Comparison of ENCODE assay signal across 8 cellular contexts in genomic region chr7:117119192-117119924, GRCh38.
A peak's percentile ranks its signal among the peaks of the same experiment; 100 is the strongest.
DNase-seq lines count a peak whose midpoint lies in the region; ATAC-seq, FAIRE-seq and TF ChIP-seq lines count a peak whose summit lies in the region.

No MANE protein-coding gene starts in this region.

- H2BK20ac ChIP-seq in H1 (ENCODE audit: low read length) = no peak overlapping the region

- H3K27ac Mint-ChIP-seq in activated CD4-positive, alpha-beta memory T cell treated with anti-CD3 and anti-CD28 coated beads for 36 hours = no peak overlapping the region

- no peak overlapping the region for H3K14ac ChIP-seq in H1 (ENCODE audit: insufficient read length)

- ATAC-seq in HG02973 (IDR thresholded peaks at IDR 0.05; ENCODE audit: unreplicated experiment) = no peak

- H3K4me2 ChIP-seq in H1 (ENCODE audit: insufficient read depth in 1 of 2, low read depth in 2 of 2, low read length in 2 of 2) (peak overlapping the region; percentile 20 to 55; a peak in 2 of 4 replicates), mesendoderm (ENCODE audit: low read length) (no peak overlapping the region)

- POLR2A ChIA-PET in activated CD4-positive, alpha-beta memory T cell treated with anti-CD3 and anti-CD28 coated beads for 36 hours (lab: Charles Lee) = interaction anchor here (1.2 kb wide), 1 partner anchor 135 kb away, joined by 3 read pairs; no protein-coding TSS in a partner anchor
- POLR2A ChIA-PET in H1 (lab: Charles Lee; ENCODE audit: partially characterized antibody) = interaction anchor here (1.0 kb wide), 1 partner anchor 50 kb away, joined by 3 read pairs; no protein-coding TSS in a partner anchor

- no peak overlapping the region for H3K9ac ChIP-seq in H1 (replicated peaks in 1 of 4; ENCODE audit: extremely low read depth in 1 of 4, low read depth in 3 of 4, low read length in 3 of 4)
- no peak overlapping the region for H3K9ac ChIP-seq in mesendoderm (ENCODE audit: low read length)

- H2BK12ac ChIP-seq in H1 (ENCODE audit: low read depth, low read length) = no peak overlapping the region

- H3K36me3 Mint-ChIP-seq in activated CD4-positive, alpha-beta memory T cell treated with anti-CD3 and anti-CD28 coated beads for 36 hours = no peaks in the 10 kb centered on the region

- peaks cover 1% of the 10 kb centered on the region for H3K4me1 Mint-ChIP-seq in activated CD4-positive, alpha-beta memory T cell treated with anti-CD3 and anti-CD28 coated beads for 36 hours (ENCODE audit: low read depth)

- no peak overlapping the region for H3K27ac ChIP-seq in H1 (ENCODE audit: low read depth, low read length)
- H3K27ac ChIP-seq in mesendoderm (ENCODE audit: low read depth, low read length) = no peak overlapping the region

- no peak overlapping the region for H4K91ac ChIP-seq in H1 (replicated peaks; ENCODE audit: insufficient read length, low read length)

- H3K4me3 ChIP-seq in HFF-Myc (replicated peaks; ENCODE audit: low read depth, low read length) (no peak overlapping the region), H1 (ENCODE audit: extremely low read depth in 1 of 4, insufficient read depth in 2 of 4, low read depth in 3 of 4, low read length in 4 of 4) (peak overlapping the region in 1 of 4 experiments; percentile 43; a peak in 2 of 8 replicates), mesendoderm (ENCODE audit: low read length) (no peak overlapping the region)

- H4K8ac ChIP-seq in H1 (ENCODE audit: extremely low read depth, insufficient read depth, low read length) = no peak overlapping the region
- H4K8ac ChIP-seq in mesendoderm (ENCODE audit: low read depth, low read length) = no peak overlapping the region

- no peak overlapping the region for H2BK5ac ChIP-seq in H1 (ENCODE audit: low read depth, low read length)
- H2BK5ac ChIP-seq in mesendoderm (ENCODE audit: low read length) = no peak overlapping the region

- H3K27me3 ChIP-seq in H1 (replicated peaks in 1 of 4; ENCODE audit: control insufficient read depth in 3 of 4, extremely low read depth in 1 of 4, insufficient read depth in 3 of 4, low read length in 3 of 4) (no peaks in the 10 kb centered on the region), mesendoderm (ENCODE audit: insufficient read depth, low read length, poor library complexity) (no peaks in the 10 kb centered on the region)

- FAIRE-seq in H1 (lab: Jason Lieb, UNC) = peak; percentile 96

- H2AFZ ChIP-seq in H1 (ENCODE audit: low read length) = no peak overlapping the region

- no peak for TF ChIP-seq EP300 in H1 (IDR thresholded peaks at IDR 0.05; ENCODE audit: borderline replicate concordance in 1 of 2, low read depth in 2 of 2, low read length in 2 of 2)

- H4K5ac ChIP-seq in H1 (ENCODE audit: insufficient read length, low read depth, low read length) (no peak overlapping the region), mesendoderm (ENCODE audit: low read length) (no peak overlapping the region)

- intact Hi-C loops in activated CD4-positive, alpha-beta memory T cell treated with anti-CD3 and anti-CD28 coated beads for 36 hours (cut with micrococcal nuclease) = loop anchor here (1.0 kb wide), 3 partner anchors 107 to 189 kb away; no protein-coding TSS in a partner anchor

- DNase-seq in COLO668 (lab: John Stamatoyannopoulos, UW; ENCODE audit: unreplicated experiment) (peak; percentile 82), HFF-Myc (ENCODE audit: extremely low read depth, low read depth) (peak; percentile 50), NCI-H526 (lab: John Stamatoyannopoulos, UW) (peak; percentile 81 to 93), H1 (ENCODE audit: low read depth in 1 of 2, low spot score in 2 of 2) (peak; percentile 19 to 89), mesendoderm (peak; percentile 79)
- peak; percentile 80 for DNase-seq in activated CD4-positive, alpha-beta memory T cell treated with anti-CD3 and anti-CD28 coated beads for 36 hours
- DNase-seq in stimulated activated CD8-positive, alpha-beta memory T cell treated with anti-CD3 and anti-CD28 coated beads, Interleukin-2, amount 100 ng/mL, for 48 hours (ENCODE audit: low read depth in 2 of 2) = peak; percentile 58 to 68

- H3K4me1 ChIP-seq in H1 (replicated peaks in 1 of 4; ENCODE audit: control insufficient read depth in 3 of 4, insufficient read depth in 4 of 4, low read length in 3 of 4) (peaks cover 0 to 5% (median 2%) of the 10 kb centered on the region in 4 experiments; a peak in 2 of 7 replicates), mesendoderm (ENCODE audit: control insufficient read depth, low read depth, low read length) (no peaks in the 10 kb centered on the region)

- no peaks in the 10 kb centered on the region for H3K23me2 ChIP-seq in H1 (ENCODE audit: low read depth, low read length)

- TF ChIP-seq CTCF in HFF-Myc (IDR thresholded peaks at IDR 0.05; ENCODE audit: low read depth, low read length, missing control alignments) (peak; percentile 84), H1 (IDR thresholded peaks at IDR 0.05; ENCODE audit: control extremely low read depth in 1 of 3, insufficient read depth in 1 of 3, low read depth in 1 of 3, low read length in 3 of 3) (peak in 2 of 3 experiments; percentile 76 to 84; a peak in 3 of 4 replicates)

- no peaks in the 10 kb centered on the region for H3K9me3 ChIP-seq in H1 (ENCODE audit: insufficient read depth in 2 of 2, low read depth in 1 of 2, low read length in 1 of 2)

- H4K20me1 ChIP-seq in H1 (replicated peaks in 1 of 2; ENCODE audit: control insufficient read depth in 1 of 2, insufficient read depth in 2 of 2, low read length in 2 of 2) = no peaks in the 10 kb centered on the region

- no peak overlapping the region for H3K4ac ChIP-seq in H1 (replicated peaks; ENCODE audit: insufficient read length, low read depth, low read length)
- H3K4ac ChIP-seq in mesendoderm (ENCODE audit: low read depth, low read length) = no peak overlapping the region

- WGBS in H1 (ENCODE audit: extremely low coverage in 1 of 2, insufficient coverage in 1 of 2, insufficient read length in 1 of 2, insufficient replicate concordance in 2 of 2, low coverage in 1 of 2, low lambda C conversion rate in 2 of 2, missing lambda C conversion rate in 1 of 2), 2 experiments = 20% methylated on average over 7 of the region's 7 CpGs; no CpG with 5 or more reads in 1 of the 2 experiments
- WGBS in mesendoderm (ENCODE audit: extremely low coverage, insufficient coverage, low lambda C conversion rate) = no CpG with 5 or more reads among the region's 7 CpGs

- CTCF ChIA-PET in activated CD4-positive, alpha-beta memory T cell treated with anti-CD3 and anti-CD28 coated beads for 36 hours (lab: Charles Lee) = interaction anchor here (0.7 to 14.9 kb wide), 11 partner anchors 8 to 263 kb away, joined by 3 to 373 read pairs (median 5); no protein-coding TSS in a partner anchor
- CTCF ChIA-PET in H1 (lab: Charles Lee; ENCODE audit: partially characterized antibody) = interaction anchor here (0.6 to 13.4 kb wide), 36 partner anchors 8 to 236 kb away, joined by 3 to 168 read pairs (median 4); no protein-coding TSS in a partner anchor

- no peaks in the 10 kb centered on the region for H3K9me3 Mint-ChIP-seq in activated CD4-positive, alpha-beta memory T cell treated with anti-CD3 and anti-CD28 coated beads for 36 hours

- H3K18ac ChIP-seq in H1 (ENCODE audit: extremely low read depth, low read length) (no peak overlapping the region), mesendoderm (ENCODE audit: low read length) (no peak overlapping the region)

- no peaks in the 10 kb centered on the region for H3K36me3 ChIP-seq in H1 (ENCODE audit: control insufficient read depth in 2 of 4, insufficient read depth in 4 of 4, low read length in 3 of 4)
- no peaks in the 10 kb centered on the region for H3K36me3 ChIP-seq in mesendoderm (ENCODE audit: control insufficient read depth, insufficient read depth, low read length)

- H2BK15ac ChIP-seq in H1 (ENCODE audit: low read length) (no peak overlapping the region), mesendoderm (replicated peaks; ENCODE audit: low read depth) (no peak overlapping the region)

- H2BK120ac ChIP-seq in H1 (replicated peaks; ENCODE audit: low read depth, low read length) = no peak overlapping the region
- H2BK120ac ChIP-seq in mesendoderm (ENCODE audit: low read depth, low read length) = no peak overlapping the region

- H3K4me3 Mint-ChIP-seq in activated CD4-positive, alpha-beta memory T cell treated with anti-CD3 and anti-CD28 coated beads for 36 hours = no peak overlapping the region

- H2AK5ac ChIP-seq in H1 (ENCODE audit: low read depth, low read length) (no peak overlapping the region), mesendoderm (ENCODE audit: low read length) (no peak overlapping the region)

- TF ChIP-seq RAD21 in H1 (IDR thresholded peaks at IDR 0.05 in 1 of 2, conservative IDR thresholded peaks at IDR 0.05 in 1 of 2; ENCODE audit: low read depth in 2 of 2, low read length in 2 of 2) = peak; percentile 94

- no peak overlapping the region for H3K56ac ChIP-seq in H1 (replicated peaks; ENCODE audit: insufficient read length, low read depth, low read length)
- no peak overlapping the region for H3K56ac ChIP-seq in mesendoderm (ENCODE audit: low read length)

- H3K23ac ChIP-seq in H1 (ENCODE audit: insufficient read length) = no peak overlapping the region
- no peak overlapping the region for H3K23ac ChIP-seq in mesendoderm (ENCODE audit: low read length)

- no peak for TF ChIP-seq POLR2A in H1 (IDR thresholded peaks at IDR 0.05; ENCODE audit: control extremely low read depth in 1 of 2, low read depth in 2 of 2, low read length in 2 of 2)

- no peaks in the 10 kb centered on the region for H3K79me2 ChIP-seq in H1 (ENCODE audit: control insufficient read depth in 1 of 2, insufficient read depth in 2 of 2, low read length in 2 of 2)
- no peaks in the 10 kb centered on the region for H3K79me2 ChIP-seq in mesendoderm (ENCODE audit: control insufficient read depth, insufficient read depth, low read length)

- H3K27me3 Mint-ChIP-seq in activated CD4-positive, alpha-beta memory T cell treated with anti-CD3 and anti-CD28 coated beads for 36 hours = no peaks in the 10 kb centered on the region

- H3K79me1 ChIP-seq in H1 (ENCODE audit: low read depth, low read length) = no peaks in the 10 kb centered on the region
- H3K79me1 ChIP-seq in mesendoderm (ENCODE audit: low read length) = no peaks in the 10 kb centered on the region

TF ChIP-seq in H1, 55 proteins besides CTCF, POLR2A, EP300 and RAD21:
- TF ChIP-seq ZNF274 (IDR thresholded peaks at IDR 0.05; ENCODE audit: borderline replicate concordance, extremely low read depth, low read length) = no peak
- no peak for TF ChIP-seq POLR2AphosphoS5 (IDR thresholded peaks at IDR 0.05; ENCODE audit: low read depth, low read length)
- TF ChIP-seq TCF12 (IDR thresholded peaks at IDR 0.05; ENCODE audit: low read depth, low read length) = no peak
- TF ChIP-seq EZH2 (IDR thresholded peaks at IDR 0.05; ENCODE audit: low read depth, low read length, severe bottlenecking) = no peak
- no peak for TF ChIP-seq CTBP2 (IDR thresholded peaks at IDR 0.05; ENCODE audit: borderline replicate concordance, insufficient read depth, insufficient read length, low read length)
- TF ChIP-seq BCL11A (IDR thresholded peaks at IDR 0.05; ENCODE audit: low read depth in 2 of 2, low read length in 2 of 2) = no peak
- TF ChIP-seq PHF8 (conservative IDR thresholded peaks at IDR 0.05; ENCODE audit: low read depth, low read length) = no peak
- no peak for TF ChIP-seq SIRT6 (IDR thresholded peaks at IDR 0.05; ENCODE audit: low read length)
